16 cellular contexts compared by ENCODE assay signal in genomic region chr12:8087666-8088065, GRCh38.
DNase-seq lines count a peak whose midpoint lies in the region; ATAC-seq and TF ChIP-seq lines count a peak whose summit lies in the region.
"Had no signal": no experiment of that assay in that cellular context is flagged by ENCODE, and none has a peak within 500 bp of the region (broad histone marks: within the 10 kb centered on the region; RNA-seq: fewer than 3 reads in every experiment).

No MANE protein-coding gene starts in this region.

- no peaks in the 10 kb centered on the region for H3K27me3 Mint-ChIP-seq in activated T-cell treated with anti-CD3 and anti-CD28 coated beads, Interleukin-2, amount 50 U/mL, for 24 hours
- no peaks in the 10 kb centered on the region for H3K27me3 Mint-ChIP-seq in activated naive CD8-positive, alpha-beta T cell treated with anti-CD3 and anti-CD28 coated beads, Interleukin-2, amount 50 U/mL, for 24 hours

- DNase-seq in activated T-cell treated with anti-CD3 and anti-CD28 coated beads, Interleukin-2, amount 50 U/mL, for 24 hours = no peak
- no peak for DNase-seq in activated T-cell treated with anti-CD3 and anti-CD28 coated beads for 4 hours
- peak; percentile 23 for DNase-seq in NCI-H82 treated with DMSO at 0.1 percent for 48 hours (lab: John Stamatoyannopoulos, UW; ENCODE audit: unreplicated experiment)
- DNase-seq in activated naive CD8-positive, alpha-beta T cell treated with anti-CD3 and anti-CD28 coated beads, Interleukin-2, amount 50 U/mL, for 24 hours = no peak
- DNase-seq in stimulated activated effector memory CD8-positive, alpha-beta T cell treated with anti-CD3 and anti-CD28 coated beads, Interleukin-12 subunit alpha, Interleukin-12 subunit beta, amount 100 ng/mL, for 72 hours (ENCODE audit: low spot score in 2 of 2) = no peak
- DNase-seq in NCI-H187 (lab: John Stamatoyannopoulos, UW) = no peak
- DNase-seq: amniotic stem cell, dermis blood vessel endothelial cell, left ventricle myocardium inferior, NCI-H1417 treated with DMSO at 0.1 percent for 48 hours, NCI-H510A treated with DMSO at 0.1 percent for 48 hours, RPMI8226, T-helper 9 cell had no signal

- TF ChIP-seq POLR2A in GM18505 (IDR thresholded peaks at IDR 0.05; ENCODE audit: borderline replicate concordance, extremely low read depth, insufficient read depth, insufficient read length) = no peak

- H3K4me1 Mint-ChIP-seq in activated T-cell treated with anti-CD3 and anti-CD28 coated beads, Interleukin-2, amount 50 U/mL, for 24 hours (ENCODE audit: low read depth) = peaks cover 58% of the 10 kb centered on the region
- peaks cover 53% of the 10 kb centered on the region for H3K4me1 Mint-ChIP-seq in activated naive CD8-positive, alpha-beta T cell treated with anti-CD3 and anti-CD28 coated beads, Interleukin-2, amount 50 U/mL, for 24 hours
- peaks cover 43% of the 10 kb centered on the region for H3K4me1 Mint-ChIP-seq in stimulated activated effector memory CD8-positive, alpha-beta T cell treated with anti-CD3 and anti-CD28 coated beads, Interleukin-12 subunit alpha, Interleukin-12 subunit beta, amount 100 ng/mL, for 72 hours

- H3K27ac Mint-ChIP-seq in activated T-cell treated with anti-CD3 and anti-CD28 coated beads, Interleukin-2, amount 50 U/mL, for 24 hours = peak overlapping the region; percentile 92
- peak overlapping the region; percentile 85 for H3K27ac Mint-ChIP-seq in activated naive CD8-positive, alpha-beta T cell treated with anti-CD3 and anti-CD28 coated beads, Interleukin-2, amount 50 U/mL, for 24 hours
- peak overlapping the region; percentile 92 for H3K27ac Mint-ChIP-seq in stimulated activated effector memory CD8-positive, alpha-beta T cell treated with anti-CD3 and anti-CD28 coated beads, Interleukin-12 subunit alpha, Interleukin-12 subunit beta, amount 100 ng/mL, for 72 hours

- peaks cover 85% of the 10 kb centered on the region for H3K36me3 Mint-ChIP-seq in activated T-cell treated with anti-CD3 and anti-CD28 coated beads, Interleukin-2, amount 50 U/mL, for 24 hours (ENCODE audit: low read depth)
- peaks cover 46% of the 10 kb centered on the region for H3K36me3 Mint-ChIP-seq in activated naive CD8-positive, alpha-beta T cell treated with anti-CD3 and anti-CD28 coated beads, Interleukin-2, amount 50 U/mL, for 24 hours (ENCODE audit: low read depth)
- H3K36me3 Mint-ChIP-seq in stimulated activated effector memory CD8-positive, alpha-beta T cell treated with anti-CD3 and anti-CD28 coated beads, Interleukin-12 subunit alpha, Interleukin-12 subunit beta, amount 100 ng/mL, for 72 hours = peaks cover 81% of the 10 kb centered on the region

- ATAC-seq in activated naive CD8-positive, alpha-beta T cell treated with anti-CD3 and anti-CD28 coated beads, Interleukin-2, amount 50 U/mL, for 24 hours = no peak
- ATAC-seq in stimulated activated effector memory CD8-positive, alpha-beta T cell treated with anti-CD3 and anti-CD28 coated beads, Interleukin-12 subunit alpha, Interleukin-12 subunit beta, amount 100 ng/mL, for 72 hours = no peak
- no peak for ATAC-seq in GM18870 (IDR thresholded peaks at IDR 0.05; ENCODE audit: unreplicated experiment)
- ATAC-seq in GM18505 (IDR thresholded peaks at IDR 0.05; ENCODE audit: unreplicated experiment) = no peak
- ATAC-seq: A549 had no signal

- H3K9me3 Mint-ChIP-seq in activated T-cell treated with anti-CD3 and anti-CD28 coated beads, Interleukin-2, amount 50 U/mL, for 24 hours = no peaks in the 10 kb centered on the region
- H3K9me3 Mint-ChIP-seq in activated naive CD8-positive, alpha-beta T cell treated with anti-CD3 and anti-CD28 coated beads, Interleukin-2, amount 50 U/mL, for 24 hours = no peaks in the 10 kb centered on the region
- H3K9me3 Mint-ChIP-seq in stimulated activated effector memory CD8-positive, alpha-beta T cell treated with anti-CD3 and anti-CD28 coated beads, Interleukin-12 subunit alpha, Interleukin-12 subunit beta, amount 100 ng/mL, for 72 hours = no peaks in the 10 kb centered on the region

- H3K4me3 Mint-ChIP-seq in activated T-cell treated with anti-CD3 and anti-CD28 coated beads, Interleukin-2, amount 50 U/mL, for 24 hours = peak overlapping the region; percentile 53
- H3K4me3 Mint-ChIP-seq in activated naive CD8-positive, alpha-beta T cell treated with anti-CD3 and anti-CD28 coated beads, Interleukin-2, amount 50 U/mL, for 24 hours = peak overlapping the region; percentile 66
- peak overlapping the region; percentile 64 for H3K4me3 Mint-ChIP-seq in stimulated activated effector memory CD8-positive, alpha-beta T cell treated with anti-CD3 and anti-CD28 coated beads, Interleukin-12 subunit alpha, Interleukin-12 subunit beta, amount 100 ng/mL, for 72 hours
